ENCODE assay signal across 16 cellular contexts in genomic region chr3:13698498-13698897, GRCh38.
"Had no signal": no experiment of that assay in that cellular context is flagged by ENCODE, and none has a peak within 500 bp of the region (broad histone marks: within the 10 kb centered on the region; RNA-seq: fewer than 3 reads in every experiment).

No MANE protein-coding gene starts in this region.

- H3K4me1 ChIP-seq: esophagus squamous epithelium, upper lobe of right lung had no signal

- ATAC-seq: left lobe of liver; natural killer cell treated with Interleukin-12 subunit alpha and Interleukin-12 subunit beta and Interleukin-15 and Interleukin-18, amount 100 ng/mL, for 72 hours; T-helper 17 cell; upper lobe of right lung had no signal

- H3K27ac ChIP-seq: cardiac muscle cell, esophagus squamous epithelium, upper lobe of right lung, VCaP had no signal

- DNase-seq: activated CD4-positive, alpha-beta T cell treated with anti-CD3 and anti-CD28 coated beads, Interleukin-2, amount 50 U/mL, for 4 hours; activated gamma-delta T cell treated with Interleukin-2 at 50 U/mL for 16 hours; amniotic stem cell; effector memory CD4-positive, alpha-beta T cell; esophagus squamous epithelium; stimulated activated CD4-positive, alpha-beta T cell treated with anti-CD3 and anti-CD28 coated beads, Interleukin-12 subunit alpha, Interleukin-12 subunit beta, amount 100 ng/mL, for 4 hours; stimulated activated CD4-positive, alpha-beta T cell treated with anti-CD3 and anti-CD28 coated beads, Interleukin-1b, Interleukin-23, amount 100 ng/mL, for 48 hours; stimulated activated CD8-positive, alpha-beta memory T cell treated with anti-CD3 and anti-CD28 coated beads, Interleukin-4, amount 100 ng/mL, for 48 hours; stimulated activated naive CD4-positive, alpha-beta T cell; T-helper 17 cell; upper lobe of right lung had no signal

- H3K4me3 ChIP-seq: cardiac muscle cell, esophagus squamous epithelium, lung, upper lobe of right lung had no signal

- H3K27me3 ChIP-seq: cardiac muscle cell, upper lobe of right lung had no signal

- H3K9me3 ChIP-seq: esophagus squamous epithelium, upper lobe of right lung had no signal

- H3K36me3 ChIP-seq: cardiac muscle cell, esophagus squamous epithelium, upper lobe of right lung had no signal
